ENCODE assay signal across 4 cellular contexts in genomic region chr4:168077726-168078239, GRCh38. TPM values are rescaled to one million over a fixed set of nuclear protein-coding genes. Genes with fewer than 3 reads are reported as not detected.
"Had no signal": no experiment of that assay in that cellular context is flagged by ENCODE, and none has a peak within 500 bp of the region (broad histone marks: within the 10 kb centered on the region; RNA-seq: fewer than 3 reads in every experiment).

No MANE protein-coding gene starts in this region.

- H3K4me2 ChIP-seq: GM23338 had no signal

- FAIRE-seq: HTR-8/SVneo had no signal

- H3K27ac Mint-ChIP-seq: GM23338, H9 had no signal

- H2AFZ ChIP-seq: GM23338 had no signal

- H3K4me3 ChIP-seq: GM23338 had no signal

- H3K4me3 Mint-ChIP-seq: GM23338, H9 had no signal

- H3K9me3 Mint-ChIP-seq: GM23338, H9 had no signal

RNA-seq across cellular contexts. Expression of gene ANXA10, which starts 14.6 kb away (rescaled TPM):
- total RNA-seq: GM23338, H1, H9 had no signal
- polyA plus RNA-seq: GM23338, H1 had no signal
